ENCODE assay signal across 14 cellular contexts in the genomic region with DNA sequence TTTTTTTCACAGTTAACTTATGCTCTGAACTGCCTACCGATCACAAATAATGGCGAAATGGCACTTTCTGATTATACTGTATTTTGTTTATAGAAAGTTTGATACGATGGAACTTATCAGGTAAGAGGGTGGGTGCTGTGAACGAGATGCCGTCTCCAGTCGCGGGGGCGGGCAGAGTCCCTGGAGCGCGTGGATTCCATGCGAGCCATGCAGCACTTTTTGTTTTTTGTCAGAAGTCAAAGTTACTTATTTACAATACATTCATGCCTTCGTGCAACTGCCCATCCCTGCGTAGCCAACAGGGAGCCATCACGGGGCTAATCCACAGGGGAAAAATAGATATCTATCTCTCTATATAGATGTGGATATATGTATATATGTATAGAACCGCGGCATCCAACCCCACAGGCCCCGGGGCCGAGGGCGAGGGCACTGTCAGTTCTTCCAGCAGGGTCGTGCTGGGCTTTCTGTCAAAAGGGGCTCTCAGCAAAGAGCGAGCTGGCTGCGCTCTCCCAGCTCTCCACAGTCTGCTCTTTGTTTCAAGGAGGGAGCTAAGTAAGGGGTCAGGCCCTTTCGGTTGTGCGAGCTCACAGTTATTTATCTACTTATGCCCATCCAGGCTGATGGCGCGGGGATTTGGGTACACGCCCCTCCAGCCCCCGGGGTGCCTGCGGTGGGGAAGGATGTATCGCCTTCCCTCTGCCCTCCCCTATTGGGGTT. TPM values are rescaled to one million over a fixed set of nuclear protein-coding genes. Genes with fewer than 3 reads are reported as not detected.
DNase-seq lines count a peak whose midpoint lies in the region; ATAC-seq, FAIRE-seq and TF ChIP-seq lines count a peak whose summit lies in the region.
"Had no signal": no experiment of that assay in that cellular context is flagged by ENCODE, and none has a peak within 500 bp of the region (broad histone marks: within the 10 kb centered on the region; RNA-seq: fewer than 3 reads in every experiment).

No MANE protein-coding gene starts in this region.

- no TSS peak for BruUV-seq in HepG2 (replicated peaks; lab: Mats Ljungman, UMichigan)

- H3F3A ChIP-seq in GM23248 (ENCODE audit: insufficient read depth) = no peaks in the 10 kb centered on the region

- no peaks in the 10 kb centered on the region for H3K36me3 ChIP-seq in GM23248 (ENCODE audit: low read depth)
- no peaks in the 10 kb centered on the region for H3K36me3 ChIP-seq in iPS-15b (ENCODE audit: control insufficient read depth, insufficient read depth, low read length)
- no peaks in the 10 kb centered on the region for H3K36me3 ChIP-seq in HepG2 (replicated peaks in 1 of 2; ENCODE audit: control insufficient read depth in 1 of 2, insufficient read depth in 2 of 2, low read length in 2 of 2)

- intact Hi-C loops in HepG2 (cut with micrococcal nuclease; ENCODE audit: unreplicated experiment) = no loop called here

- H2AFZ ChIP-seq in GM23248 (no peak overlapping the region), HepG2 (ENCODE audit: low read length) (no peak overlapping the region)

- no peak for TF ChIP-seq POLR2A in HepG2 (IDR thresholded peaks at IDR 0.05; ENCODE audit: insufficient read depth in 1 of 2, low read depth in 2 of 2, low read length in 2 of 2)

- H3K9ac ChIP-seq in GM23248 = no peak overlapping the region
- no peak overlapping the region for H3K9ac ChIP-seq in iPS-15b (ENCODE audit: low read depth, low read length)
- H3K9ac ChIP-seq in HepG2 (ENCODE audit: insufficient read depth, low read depth, low read length) = no peak overlapping the region

- no peak for ATAC-seq in HepG2
- ATAC-seq: HCT116, psoas muscle had no signal

- no peak for FAIRE-seq in HepG2 (lab: Jason Lieb, UNC)

- TF ChIP-seq CTCF in HepG2 (CRISPR knock-in tag; IDR thresholded peaks at IDR 0.05) = no peak

- H3K4me3 ChIP-seq in GM23248 (peak overlapping the region; percentile 50; the same call in 1 of the 2 replicates), iPS-15b (ENCODE audit: low read depth, low read length) (peak overlapping the region; percentile 58), skeletal muscle cell (ENCODE audit: low read depth, low read length) (peak overlapping the region; percentile 36), HepG2 (replicated peaks in 1 of 3; ENCODE audit: insufficient read depth in 1 of 3, low read depth in 2 of 3, low read length in 3 of 3) (no peak overlapping the region)
- H3K4me3 ChIP-seq: psoas muscle had no signal

- H3K9me3 ChIP-seq in GM23248 (ENCODE audit: low read depth) (no peaks in the 10 kb centered on the region), iPS-15b (ENCODE audit: control insufficient read depth, insufficient read depth, low read length) (no peaks in the 10 kb centered on the region), HepG2 (ENCODE audit: low read length) (no peaks in the 10 kb centered on the region)
- H3K9me3 ChIP-seq: psoas muscle had no signal

- no peak for TF ChIP-seq RAD21 in HepG2 (CRISPR knock-in tag; IDR thresholded peaks at IDR 0.05)

- H4K20me1 ChIP-seq in GM23248 (ENCODE audit: insufficient read depth) = no peaks in the 10 kb centered on the region
- H4K20me1 ChIP-seq in HepG2 (ENCODE audit: insufficient read depth, low read length) = no peaks in the 10 kb centered on the region

- in situ Hi-C loops in GM23248 (cut with MboI) = no loop called here
- in situ Hi-C loops in HepG2 (cut with HindIII; ENCODE audit: extremely low pct_ligation_motif_present, low pct_unique_long_range_greater_than_20kb) = no loop called here

- no peaks in the 10 kb centered on the region for H3K9me2 ChIP-seq in GM23248 (ENCODE audit: insufficient read depth)

- CTCF ChIA-PET in HepG2 (lab: Yijun Ruan, JAX; ENCODE audit: low intra/inter-chr PET ratio, low total read pairs) = no interaction called here

- H3K4me2 ChIP-seq in GM23248 (ENCODE audit: unreplicated experiment) (peak overlapping the region; percentile 40), HepG2 (ENCODE audit: low read depth, low read length) (no peak overlapping the region)

- WGBS in GM23248 (ENCODE audit: low coverage in 1 of 2, low lambda C conversion rate in 2 of 2, missing lambda C conversion rate in 2 of 2), 2 experiments = 4 to 6% methylated on average over 30 of the region's 30 CpGs
- whole genome bisulfite sequencing in HepG2 (ENCODE audit: low lambda C conversion rate) = 21% methylated on average over 25 of the region's 30 CpGs

- DNase-seq in GM23248 (no peak), anterior cingulate cortex (lab: John Stamatoyannopoulos, UW) (peak in 30 of 58 donors; percentile 1 to 77 (median 52)), skeletal muscle cell (ENCODE audit: low read depth) (no peak), NCI-H146 (lab: John Stamatoyannopoulos, UW) (no peak), HepG2 (ENCODE audit: low spot score) (no peak), Kasumi-1 (lab: John Stamatoyannopoulos, UW) (no peak), D341Med (ENCODE audit: low spot score) (no peak)
- DNase-seq: DMS53, NCI-H1105 treated with DMSO at 0.1 percent for 48 hours, psoas muscle had no signal

- H3K27me3 ChIP-seq in GM23248 (replicated peaks; ENCODE audit: insufficient read depth) (peaks cover 42% of the 10 kb centered on the region), iPS-15b (ENCODE audit: control insufficient read depth, insufficient read depth, low read length) (peaks cover 68% of the 10 kb centered on the region), HepG2 (ENCODE audit: control insufficient read depth in 1 of 2, insufficient read depth in 2 of 2, low read length in 2 of 2) (peaks cover 3 to 15% of the 10 kb centered on the region in 2 experiments; a peak in 4 of 5 replicates)

- H3K79me2 ChIP-seq in GM23248 (ENCODE audit: insufficient read depth) = no peaks in the 10 kb centered on the region
- H3K79me2 ChIP-seq in HepG2 (ENCODE audit: insufficient read depth, low read length) = no peaks in the 10 kb centered on the region

- TF ChIP-seq EP300 in HepG2 (IDR thresholded peaks at IDR 0.05; ENCODE audit: low read depth in 2 of 2, low read length in 2 of 2) = no peak
- TF ChIP-seq EP300 in HepG2 (CRISPR knock-in tag; IDR thresholded peaks at IDR 0.05; ENCODE audit: borderline replicate concordance) = no peak

- no peak overlapping the region for H3K27ac ChIP-seq in GM23248
- no peak overlapping the region for H3K27ac ChIP-seq in HepG2 (ENCODE audit: extremely low read length, insufficient read depth, low read length)
- H3K27ac ChIP-seq: psoas muscle, VCaP had no signal

- no peaks in the 10 kb centered on the region; the same call in 1 of the 2 replicates for H3K4me1 ChIP-seq in GM23248 (ENCODE audit: insufficient read depth)
- peaks cover 8% of the 10 kb centered on the region for H3K4me1 ChIP-seq in iPS-15b (ENCODE audit: control insufficient read depth, insufficient read depth, low read length)
- no peaks in the 10 kb centered on the region for H3K4me1 ChIP-seq in HepG2 (ENCODE audit: insufficient read depth, low read length)
- H3K4me1 ChIP-seq: psoas muscle had no signal

- POLR2A ChIA-PET in HepG2 (lab: Yijun Ruan, JAX) = no interaction called here

TF ChIP-seq in HepG2, 621 proteins besides CTCF, POLR2A, EP300 and RAD21 (continues in another document):
- TF ChIP-seq ZEB1 (IDR thresholded peaks at IDR 0.05; ENCODE audit: insufficient replicate concordance, low read depth) = no peak
- TF ChIP-seq MLLT10 (CRISPR knock-in tag; IDR thresholded peaks at IDR 0.05) = no peak
- no peak for TF ChIP-seq NFIC (IDR thresholded peaks at IDR 0.05; ENCODE audit: low read length)
- TF ChIP-seq TBX3 (IDR thresholded peaks at IDR 0.05; ENCODE audit: borderline replicate concordance) = no peak
- no peak for TF ChIP-seq NCOA2 (CRISPR knock-in tag; IDR thresholded peaks at IDR 0.05)
- no peak for TF ChIP-seq SSRP1 (CRISPR knock-in tag; IDR thresholded peaks at IDR 0.05)
- no peak for TF ChIP-seq NAIF1 (CRISPR knock-in tag; IDR thresholded peaks at IDR 0.05; ENCODE audit: borderline replicate concordance)
- TF ChIP-seq BRF2 (CRISPR knock-in tag; IDR thresholded peaks at IDR 0.05) = no peak
- no peak for TF ChIP-seq ZNF24 (IDR thresholded peaks at IDR 0.05)
- no peak for TF ChIP-seq HOXD1 (CRISPR knock-in tag; IDR thresholded peaks at IDR 0.05)
- TF ChIP-seq ZNF556 (CRISPR knock-in tag; IDR thresholded peaks at IDR 0.05; ENCODE audit: borderline replicate concordance) = no peak

RNA-seq across cellular contexts. Expression of gene SLITRK1, which starts 3.4 kb away (rescaled TPM):
- not detected in 2 replicates for total RNA-seq in GM23248 (2014; rRNA removed; shearing (Covaris generic))
- 0.05 TPM in 1 of 2 replicates, not detected in the other for polyA plus RNA-seq in GM23248 (2016; fragmentation: Nextera tagmentation; extraction: Ambion mirVana)
- total RNA-seq in HepG2 (2016; rRNA removed; fragmentation: Illumina TruSeq; extraction: Trizol) = not detected in 2 replicates
- not detected in 2 replicates for total RNA-seq in HepG2 (2016; cell fraction: cytosol; rRNA removed; fragmentation: Illumina TruSeq; extraction: Trizol; ENCODE audit: low read depth)
- not detected in 2 replicates for total RNA-seq in HepG2 (2016; cell fraction: insoluble cytoplasmic fraction; rRNA removed; fragmentation: Illumina TruSeq; extraction: Trizol)
- not detected in 2 replicates for total RNA-seq in HepG2 (2016; cell fraction: membrane; rRNA removed; fragmentation: Illumina TruSeq; extraction: Trizol)
- not detected in 2 replicates for total RNA-seq in HepG2 (2016; cell fraction: nucleus; rRNA removed; fragmentation: Illumina TruSeq; extraction: Trizol)
- polyA plus RNA-seq in HepG2 (2011; rRNA removed) = not detected in 2 replicates
- not detected in 2 replicates for polyA plus RNA-seq in HepG2 (2011; cell fraction: cytosol; rRNA removed)
- not detected in 2 replicates for polyA plus RNA-seq in HepG2 (2011; cell fraction: nucleus; rRNA removed)
- polyA plus RNA-seq in HepG2 (2012) = not detected in 2 replicates
- polyA plus RNA-seq in HepG2 (2016; cell fraction: cytosol; fragmentation: Illumina TruSeq; extraction: Trizol; ENCODE audit: low read depth) = not detected in 2 replicates
- polyA plus RNA-seq in HepG2 (2016; cell fraction: insoluble cytoplasmic fraction; fragmentation: Illumina TruSeq; extraction: Trizol; ENCODE audit: low read depth) = not detected in 2 replicates
- not detected in 2 replicates for polyA plus RNA-seq in HepG2 (2016; cell fraction: membrane; fragmentation: Illumina TruSeq; extraction: Trizol; ENCODE audit: low read depth)
- not detected in 2 replicates for polyA plus RNA-seq in HepG2 (2016; cell fraction: nucleus; fragmentation: Illumina TruSeq; extraction: Trizol; ENCODE audit: insufficient read depth, low read depth)
- not detected in 2 replicates for polyA minus RNA-seq in HepG2 (2011; rRNA and poly(A)+ RNA removed; ENCODE audit: low replicate concordance)
- not detected in 2 replicates for polyA minus RNA-seq in HepG2 (2011; cell fraction: cytosol; rRNA and poly(A)+ RNA removed)
- polyA minus RNA-seq in HepG2 (2011; cell fraction: nucleus; rRNA and poly(A)+ RNA removed) = not detected in 2 replicates
- total RNA-seq: glomerular endothelial cell, psoas muscle had no signal

Comparison
In these comparisons a context has a peak if more than half of its experiments do, and no peak if none do; other contexts are left out.
1. DNase-seq: peak in anterior cingulate cortex (30 of 58); none in GM23248 (single experiment), skeletal muscle cell (single experiment), NCI-H146 (single experiment), HepG2 (single experiment), Kasumi-1 (0 of 2) and D341Med (single experiment).
2. H3K4me3 ChIP-seq: peak in GM23248 (single experiment), iPS-15b (single experiment) and skeletal muscle cell (single experiment); none in HepG2 (0 of 3).